In genomic region chr6:109978174-109979032, GRCh38 we compare ENCODE assay signal across 1 cellular context.
TF ChIP-seq lines count a peak whose summit lies in the region.

GPR6 (plus strand) TSS chr6:109978311; CDS start chr6:109979113, 802 bp downstream.

TF ChIP-seq in HepG2, 621 proteins besides CTCF, POLR2A, EP300 and RAD21 (continued from another document and continues in another):
- TF ChIP-seq, protein P1, sequence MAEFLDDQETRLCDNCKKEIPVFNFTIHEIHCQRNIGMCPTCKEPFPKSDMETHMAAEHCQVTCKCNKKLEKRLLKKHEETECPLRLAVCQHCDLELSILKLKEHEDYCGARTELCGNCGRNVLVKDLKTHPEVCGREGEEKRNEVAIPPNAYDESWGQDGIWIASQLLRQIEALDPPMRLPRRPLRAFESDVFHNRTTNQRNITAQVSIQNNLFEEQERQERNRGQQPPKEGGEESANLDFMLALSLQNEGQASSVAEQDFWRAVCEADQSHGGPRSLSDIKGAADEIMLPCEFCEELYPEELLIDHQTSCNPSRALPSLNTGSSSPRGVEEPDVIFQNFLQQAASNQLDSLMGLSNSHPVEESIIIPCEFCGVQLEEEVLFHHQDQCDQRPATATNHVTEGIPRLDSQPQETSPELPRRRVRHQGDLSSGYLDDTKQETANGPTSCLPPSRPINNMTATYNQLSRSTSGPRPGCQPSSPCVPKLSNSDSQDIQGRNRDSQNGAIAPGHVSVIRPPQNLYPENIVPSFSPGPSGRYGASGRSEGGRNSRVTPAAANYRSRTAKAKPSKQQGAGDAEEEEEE (CRISPR knock-in tag; IDR thresholded peaks at IDR 0.05; ENCODE audit: borderline replicate concordance): no peak
- TF ChIP-seq AKAP8 (CRISPR knock-in tag; IDR thresholded peaks at IDR 0.05) (no peak), ZNF263 (CRISPR knock-in tag; IDR thresholded peaks at IDR 0.05) (0 out of 2 replicates have a peak, but pooled peaks have one; percentile 36), ZFYVE20 (CRISPR knock-in tag; IDR thresholded peaks at IDR 0.05; ENCODE audit: borderline replicate concordance, low read depth) (0 out of 2 replicates have a peak, but pooled peaks have one; percentile 70), PITX1 (CRISPR knock-in tag; IDR thresholded peaks at IDR 0.05) (0 out of 2 replicates have a peak, but pooled peaks have one; percentile 18), ZNF446 (CRISPR knock-in tag; IDR thresholded peaks at IDR 0.05) (peak; percentile 78; the same call in 1 of the 2 replicates), ZNF44 (CRISPR knock-in tag; IDR thresholded peaks at IDR 0.05) (no peak), ZNF354B (CRISPR knock-in tag; IDR thresholded peaks at IDR 0.05) (no peak), ZNF558 (CRISPR knock-in tag; IDR thresholded peaks at IDR 0.05; ENCODE audit: borderline replicate concordance) (peak; percentile 64; the same call in 1 of the 2 replicates), ZNF451 (CRISPR knock-in tag; IDR thresholded peaks at IDR 0.05) (0 out of 2 replicates have a peak, but pooled peaks have one; percentile 42), ZBTB37 (CRISPR knock-in tag; IDR thresholded peaks at IDR 0.05) (no peak), HNF4G (IDR thresholded peaks at IDR 0.05; ENCODE audit: borderline replicate concordance, low read depth, low read length) (no peak), HNF4G (CRISPR knock-in tag; IDR thresholded peaks at IDR 0.05; ENCODE audit: borderline replicate concordance, low read depth) (no peak), ZNF3 (CRISPR knock-in tag; IDR thresholded peaks at IDR 0.05) (0 out of 2 replicates have a peak, but pooled peaks have one; percentile 31), MAF1 (CRISPR knock-in tag; IDR thresholded peaks at IDR 0.05; ENCODE audit: borderline replicate concordance) (peak; percentile 72; the same call in 1 of the 2 replicates), ZNF761 (CRISPR knock-in tag; conservative IDR thresholded peaks at IDR 0.05) (no peak), ZBTB21 (CRISPR knock-in tag; IDR thresholded peaks at IDR 0.05) (no peak; the same call in 1 of the 2 replicates), RNF2 (conservative IDR thresholded peaks at IDR 0.05; ENCODE audit: low read depth) (no peak), ZFP36L1 (CRISPR knock-in tag; IDR thresholded peaks at IDR 0.05) (0 out of 2 replicates have a peak, but pooled peaks have one; percentile 59), ZZZ3 (CRISPR knock-in tag; IDR thresholded peaks at IDR 0.05; ENCODE audit: borderline replicate concordance) (no peak), KDM5B (CRISPR knock-in tag; IDR thresholded peaks at IDR 0.05; ENCODE audit: borderline replicate concordance) (no peak; the same call in 1 of the 2 replicates), CREBL2 (CRISPR knock-in tag; IDR thresholded peaks at IDR 0.05; ENCODE audit: borderline replicate concordance) (no peak), RXRA (CRISPR knock-in tag; IDR thresholded peaks at IDR 0.05) (no peak), FIP1L1 (IDR thresholded peaks at IDR 0.05; ENCODE audit: borderline replicate concordance, insufficient read depth, low read depth, low read length) (no peak), HMGA1 (CRISPR knock-in tag; conservative IDR thresholded peaks at IDR 0.05) (no peak), SETDB1 (CRISPR knock-in tag; IDR thresholded peaks at IDR 0.05; ENCODE audit: borderline replicate concordance) (no peak), ZNF24 (IDR thresholded peaks at IDR 0.05) (no peak), IKZF4 (CRISPR knock-in tag; IDR thresholded peaks at IDR 0.05; ENCODE audit: borderline replicate concordance, low read depth, not compliant biosample characterization) (peak; percentile 57), ERF (CRISPR knock-in tag; IDR thresholded peaks at IDR 0.05) (peak; percentile 55; the same call in 1 of the 2 replicates), TEAD2 (CRISPR knock-in tag; IDR thresholded peaks at IDR 0.05) (peak; percentile 45; the same call in 1 of the 2 replicates), FOSL1 (CRISPR knock-in tag; IDR thresholded peaks at IDR 0.05; ENCODE audit: borderline replicate concordance) (0 out of 2 replicates have a peak, but pooled peaks have one; percentile 24), ZMYM2 (CRISPR knock-in tag; IDR thresholded peaks at IDR 0.05) (no peak), ONECUT2 (CRISPR knock-in tag; IDR thresholded peaks at IDR 0.05) (no peak), SRSF4 (IDR thresholded peaks at IDR 0.05; ENCODE audit: low read depth, low read length, poor library complexity, severe bottlenecking) (no peak), WIZ (CRISPR knock-in tag; IDR thresholded peaks at IDR 0.05) (peak; percentile 98), ZNF383 (CRISPR knock-in tag; IDR thresholded peaks at IDR 0.05; ENCODE audit: borderline replicate concordance) (no peak), SAP130 (CRISPR knock-in tag; IDR thresholded peaks at IDR 0.05; ENCODE audit: low read depth) (peak; percentile 40; the same call in 1 of the 2 replicates), FOXJ3 (CRISPR knock-in tag; IDR thresholded peaks at IDR 0.05; ENCODE audit: borderline replicate concordance) (no peak), SNAI1 (CRISPR knock-in tag; IDR thresholded peaks at IDR 0.05; ENCODE audit: borderline replicate concordance) (no peak), GABPB1 (CRISPR knock-in tag; IDR thresholded peaks at IDR 0.05) (0 out of 2 replicates have a peak, but pooled peaks have one; percentile 29), SNAPC4 (CRISPR knock-in tag; IDR thresholded peaks at IDR 0.05) (no peak), CBX5 (CRISPR knock-in tag; IDR thresholded peaks at IDR 0.05; ENCODE audit: borderline replicate concordance) (peak; percentile 78; the same call in 1 of the 2 replicates), HNRNPUL1 (IDR thresholded peaks at IDR 0.05; ENCODE audit: low read depth, low read length) (no peak), SMAD3 (CRISPR knock-in tag; IDR thresholded peaks at IDR 0.05) (peak; percentile 95), SNAPC2 (CRISPR knock-in tag; IDR thresholded peaks at IDR 0.05) (0 out of 2 replicates have a peak, but pooled peaks have one; percentile 64)
- TF ChIP-seq, protein P2, sequence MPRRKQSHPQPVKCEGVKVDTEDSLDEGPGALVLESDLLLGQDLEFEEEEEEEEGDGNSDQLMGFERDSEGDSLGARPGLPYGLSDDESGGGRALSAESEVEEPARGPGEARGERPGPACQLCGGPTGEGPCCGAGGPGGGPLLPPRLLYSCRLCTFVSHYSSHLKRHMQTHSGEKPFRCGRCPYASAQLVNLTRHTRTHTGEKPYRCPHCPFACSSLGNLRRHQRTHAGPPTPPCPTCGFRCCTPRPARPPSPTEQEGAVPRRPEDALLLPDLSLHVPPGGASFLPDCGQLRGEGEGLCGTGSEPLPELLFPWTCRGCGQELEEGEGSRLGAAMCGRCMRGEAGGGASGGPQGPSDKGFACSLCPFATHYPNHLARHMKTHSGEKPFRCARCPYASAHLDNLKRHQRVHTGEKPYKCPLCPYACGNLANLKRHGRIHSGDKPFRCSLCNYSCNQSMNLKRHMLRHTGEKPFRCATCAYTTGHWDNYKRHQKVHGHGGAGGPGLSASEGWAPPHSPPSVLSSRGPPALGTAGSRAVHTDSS (CRISPR knock-in tag; conservative IDR thresholded peaks at IDR 0.05): no peak
- TF ChIP-seq, protein P3, sequence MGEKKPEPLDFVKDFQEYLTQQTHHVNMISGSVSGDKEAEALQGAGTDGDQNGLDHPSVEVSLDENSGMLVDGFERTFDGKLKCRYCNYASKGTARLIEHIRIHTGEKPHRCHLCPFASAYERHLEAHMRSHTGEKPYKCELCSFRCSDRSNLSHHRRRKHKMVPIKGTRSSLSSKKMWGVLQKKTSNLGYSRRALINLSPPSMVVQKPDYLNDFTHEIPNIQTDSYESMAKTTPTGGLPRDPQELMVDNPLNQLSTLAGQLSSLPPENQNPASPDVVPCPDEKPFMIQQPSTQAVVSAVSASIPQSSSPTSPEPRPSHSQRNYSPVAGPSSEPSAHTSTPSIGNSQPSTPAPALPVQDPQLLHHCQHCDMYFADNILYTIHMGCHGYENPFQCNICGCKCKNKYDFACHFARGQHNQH (CRISPR knock-in tag; IDR thresholded peaks at IDR 0.05): peak; percentile 72; the same call in 1 of the 2 replicates
- TF ChIP-seq, protein P4, sequence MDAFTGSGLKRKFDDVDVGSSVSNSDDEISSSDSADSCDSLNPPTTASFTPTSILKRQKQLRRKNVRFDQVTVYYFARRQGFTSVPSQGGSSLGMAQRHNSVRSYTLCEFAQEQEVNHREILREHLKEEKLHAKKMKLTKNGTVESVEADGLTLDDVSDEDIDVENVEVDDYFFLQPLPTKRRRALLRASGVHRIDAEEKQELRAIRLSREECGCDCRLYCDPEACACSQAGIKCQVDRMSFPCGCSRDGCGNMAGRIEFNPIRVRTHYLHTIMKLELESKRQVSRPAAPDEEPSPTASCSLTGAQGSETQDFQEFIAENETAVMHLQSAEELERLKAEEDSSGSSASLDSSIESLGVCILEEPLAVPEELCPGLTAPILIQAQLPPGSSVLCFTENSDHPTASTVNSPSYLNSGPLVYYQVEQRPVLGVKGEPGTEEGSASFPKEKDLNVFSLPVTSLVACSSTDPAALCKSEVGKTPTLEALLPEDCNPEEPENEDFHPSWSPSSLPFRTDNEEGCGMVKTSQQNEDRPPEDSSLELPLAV (CRISPR knock-in tag; conservative IDR thresholded peaks at IDR 0.05; ENCODE audit: low read depth): no peak
- TF ChIP-seq, protein P5, sequence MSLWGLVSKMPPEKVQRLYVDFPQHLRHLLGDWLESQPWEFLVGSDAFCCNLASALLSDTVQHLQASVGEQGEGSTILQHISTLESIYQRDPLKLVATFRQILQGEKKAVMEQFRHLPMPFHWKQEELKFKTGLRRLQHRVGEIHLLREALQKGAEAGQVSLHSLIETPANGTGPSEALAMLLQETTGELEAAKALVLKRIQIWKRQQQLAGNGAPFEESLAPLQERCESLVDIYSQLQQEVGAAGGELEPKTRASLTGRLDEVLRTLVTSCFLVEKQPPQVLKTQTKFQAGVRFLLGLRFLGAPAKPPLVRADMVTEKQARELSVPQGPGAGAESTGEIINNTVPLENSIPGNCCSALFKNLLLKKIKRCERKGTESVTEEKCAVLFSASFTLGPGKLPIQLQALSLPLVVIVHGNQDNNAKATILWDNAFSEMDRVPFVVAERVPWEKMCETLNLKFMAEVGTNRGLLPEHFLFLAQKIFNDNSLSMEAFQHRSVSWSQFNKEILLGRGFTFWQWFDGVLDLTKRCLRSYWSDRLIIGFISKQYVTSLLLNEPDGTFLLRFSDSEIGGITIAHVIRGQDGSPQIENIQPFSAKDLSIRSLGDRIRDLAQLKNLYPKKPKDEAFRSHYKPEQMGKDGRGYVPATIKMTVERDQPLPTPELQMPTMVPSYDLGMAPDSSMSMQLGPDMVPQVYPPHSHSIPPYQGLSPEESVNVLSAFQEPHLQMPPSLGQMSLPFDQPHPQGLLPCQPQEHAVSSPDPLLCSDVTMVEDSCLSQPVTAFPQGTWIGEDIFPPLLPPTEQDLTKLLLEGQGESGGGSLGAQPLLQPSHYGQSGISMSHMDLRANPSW (CRISPR knock-in tag; IDR thresholded peaks at IDR 0.05; ENCODE audit: borderline replicate concordance): no peak
- TF ChIP-seq, protein P6, sequence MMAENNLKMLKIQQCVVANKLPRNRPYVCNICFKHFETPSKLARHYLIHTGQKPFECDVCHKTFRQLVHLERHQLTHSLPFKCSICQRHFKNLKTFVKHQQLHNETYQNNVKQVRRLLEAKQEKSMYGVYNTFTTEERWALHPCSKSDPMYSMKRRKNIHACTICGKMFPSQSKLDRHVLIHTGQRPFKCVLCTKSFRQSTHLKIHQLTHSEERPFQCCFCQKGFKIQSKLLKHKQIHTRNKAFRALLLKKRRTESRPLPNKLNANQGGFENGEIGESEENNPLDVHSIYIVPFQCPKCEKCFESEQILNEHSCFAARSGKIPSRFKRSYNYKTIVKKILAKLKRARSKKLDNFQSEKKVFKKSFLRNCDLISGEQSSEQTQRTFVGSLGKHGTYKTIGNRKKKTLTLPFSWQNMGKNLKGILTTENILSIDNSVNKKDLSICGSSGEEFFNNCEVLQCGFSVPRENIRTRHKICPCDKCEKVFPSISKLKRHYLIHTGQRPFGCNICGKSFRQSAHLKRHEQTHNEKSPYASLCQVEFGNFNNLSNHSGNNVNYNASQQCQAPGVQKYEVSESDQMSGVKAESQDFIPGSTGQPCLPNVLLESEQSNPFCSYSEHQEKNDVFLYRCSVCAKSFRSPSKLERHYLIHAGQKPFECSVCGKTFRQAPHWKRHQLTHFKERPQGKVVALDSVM (CRISPR knock-in tag; IDR thresholded peaks at IDR 0.05): no peak
